Comparison of ENCODE assay signal across 9 cellular contexts in genomic region chr14:74793506-74794155, GRCh38. TPM values are rescaled to one million over a fixed set of nuclear protein-coding genes. Genes with fewer than 3 reads are reported as not detected.
DNase-seq lines count a peak whose midpoint lies in the region; ATAC-seq lines count a peak whose summit lies in the region.
"Had no signal": no experiment of that assay in that cellular context is flagged by ENCODE, and none has a peak within 500 bp of the region (broad histone marks: within the 10 kb centered on the region; RNA-seq: fewer than 3 reads in every experiment).

No MANE protein-coding gene starts in this region.

- H3K4me1 Mint-ChIP-seq in activated T-cell treated with anti-CD3 and anti-CD28 coated beads, Interleukin-2, amount 50 U/mL, for 72 hours (ENCODE audit: low read depth): peaks cover 32% of the 10 kb centered on the region
- H3K4me1 Mint-ChIP-seq in T-helper 1 cell treated with Interleukin-12 subunit alpha and Interleukin-12 subunit beta and Interleukin-4 antibody, amounts not matched to agents 30 μg/mL and 1 μg/mL, for 36 hours (ENCODE audit: low read depth): peaks cover 36% of the 10 kb centered on the region

- H3K27me3 Mint-ChIP-seq in activated T-cell treated with anti-CD3 and anti-CD28 coated beads, Interleukin-2, amount 50 U/mL, for 72 hours (ENCODE audit: low read depth): no peaks in the 10 kb centered on the region
- no peaks in the 10 kb centered on the region for H3K27me3 Mint-ChIP-seq in T-helper 1 cell treated with Interleukin-12 subunit alpha and Interleukin-12 subunit beta and Interleukin-4 antibody, amounts not matched to agents 30 μg/mL and 1 μg/mL, for 36 hours (ENCODE audit: low read depth)

- peak in 1 of 2 donors; percentile 25 for ATAC-seq in activated T-cell treated with anti-CD3 and anti-CD28 coated beads, Interleukin-2, amount 50 U/mL, for 72 hours (replicated peaks in 1 of 2)

- peaks cover 5% of the 10 kb centered on the region for H3K4me1 ChIP-seq in thymus (ENCODE audit: control insufficient read depth, insufficient read depth, low read length)

- H3K36me3 ChIP-seq in thymus (ENCODE audit: control insufficient read depth, insufficient read depth): peaks cover 13% of the 10 kb centered on the region

- 82% methylated on average over 3 of the region's 3 CpGs for WGBS in thymus

- H3K9me3 ChIP-seq in thymus (ENCODE audit: control insufficient read depth): no peaks in the 10 kb centered on the region

- no peaks in the 10 kb centered on the region for H3K27me3 ChIP-seq in thymus (ENCODE audit: control insufficient read depth, insufficient read depth)

- peak in 1 of 2 donors; percentile 4 for DNase-seq in activated T-cell treated with anti-CD3 and anti-CD28 coated beads, Interleukin-2, amount 50 U/mL, for 72 hours
- DNase-seq in activated T-cell treated with anti-CD3 and anti-CD28 coated beads, Interleukin-2, amount 50 U/mL, for 1 hour: no peak
- DNase-seq in fibroblast of peridontal ligament (ENCODE audit: extremely low read depth): peak; percentile 34
- no peak for DNase-seq in ureter (ENCODE audit: low spot score)
- DNase-seq in cerebellar nuclear complex (lab: John Stamatoyannopoulos, UW): no peak
- DNase-seq in stimulated activated CD4-positive, alpha-beta T cell treated with anti-CD3 and anti-CD28 coated beads, Interleukin-4, amount 100 ng/mL, for 4 hours: no peak

- H3K36me3 Mint-ChIP-seq in activated T-cell treated with anti-CD3 and anti-CD28 coated beads, Interleukin-2, amount 50 U/mL, for 72 hours (ENCODE audit: insufficient read depth in 2 of 2): peaks cover 6 to 12% of the 10 kb centered on the region in 2 donors
- peaks cover 25% of the 10 kb centered on the region for H3K36me3 Mint-ChIP-seq in T-helper 1 cell treated with Interleukin-12 subunit alpha and Interleukin-12 subunit beta and Interleukin-4 antibody, amounts not matched to agents 30 μg/mL and 1 μg/mL, for 36 hours (ENCODE audit: low read depth)

- no peak overlapping the region for H3K4me3 ChIP-seq in thymus (ENCODE audit: low read length)
- H3K4me3 ChIP-seq: skin epidermis had no signal

- peak overlapping the region; percentile 40 for H3K27ac ChIP-seq in thymus (ENCODE audit: low read depth)

- H3K9me3 Mint-ChIP-seq in activated T-cell treated with anti-CD3 and anti-CD28 coated beads, Interleukin-2, amount 50 U/mL, for 72 hours: peaks cover 0 to 2% of the 10 kb centered on the region in 2 donors
- H3K9me3 Mint-ChIP-seq in T-helper 1 cell treated with Interleukin-12 subunit alpha and Interleukin-12 subunit beta and Interleukin-4 antibody, amounts not matched to agents 30 μg/mL and 1 μg/mL, for 36 hours: no peaks in the 10 kb centered on the region

- H3K4me3 Mint-ChIP-seq in activated T-cell treated with anti-CD3 and anti-CD28 coated beads, Interleukin-2, amount 50 U/mL, for 72 hours: peak overlapping the region; percentile 49 to 92
- H3K4me3 Mint-ChIP-seq in T-helper 1 cell treated with Interleukin-12 subunit alpha and Interleukin-12 subunit beta and Interleukin-4 antibody, amounts not matched to agents 30 μg/mL and 1 μg/mL, for 36 hours: peak overlapping the region; percentile 78

- H3K27ac Mint-ChIP-seq in activated T-cell treated with anti-CD3 and anti-CD28 coated beads, Interleukin-2, amount 50 U/mL, for 72 hours: peak overlapping the region; percentile 98
- peak overlapping the region; percentile 82 for H3K27ac Mint-ChIP-seq in T-helper 1 cell treated with Interleukin-12 subunit alpha and Interleukin-12 subunit beta and Interleukin-4 antibody, amounts not matched to agents 30 μg/mL and 1 μg/mL, for 36 hours

RNA-seq across cellular contexts. Expression of gene YLPM1, which starts 30.5 kb away (rescaled TPM):
- 10 to 100 TPM; 62.6 to 67.1 TPM for total RNA-seq in activated T-cell treated with anti-CD3 and anti-CD28 coated beads, Interleukin-2, amount 50 U/mL, for 72 hours
- 26.3 TPM for polyA plus RNA-seq in thymus
- total RNA-seq in ureter: 110 TPM
